In genomic region chr9:76394023-76394895, GRCh38 we compare ENCODE assay signal across 8 cellular contexts.
DNase-seq lines count a peak whose midpoint lies in the region; ATAC-seq lines count a peak whose summit lies in the region.

Gene RFK, minus strand, starts transcription at chr9:76394426. Its CDS starts 255 bp downstream, at chr9:76394171.

- peak within 1 kb of the TSS; percentile 90 for H3K4me3 Mint-ChIP-seq in central memory CD8-positive, alpha-beta T cell

- DNase-seq in AG08395 (ENCODE audit: low spot score), result peak; percentile 96
- peak; percentile 80 for DNase-seq in NCI-H2196 treated with DMSO at 0.1 percent for 48 hours (lab: John Stamatoyannopoulos, UW; ENCODE audit: unreplicated experiment)
- DNase-seq in activated CD4-positive, CD25-positive, alpha-beta regulatory T cell treated with anti-CD3 and anti-CD28 coated beads, Interleukin-2, amount 50 U/mL, for 16 hours (ENCODE audit: low read depth, low spot score), result peak; percentile 82
- peak; percentile 73 to 95 for DNase-seq in central memory CD8-positive, alpha-beta T cell (ENCODE audit: low spot score in 2 of 2)
- DNase-seq in islet precursor cell, result peak; percentile 98
- DNase-seq in stimulated activated CD4-positive, alpha-beta T cell treated with anti-CD3 and anti-CD28 coated beads, Interleukin-15, amount 100 ng/mL, for 1 hour (ENCODE audit: low read depth in 1 of 2, low spot score in 1 of 2), result peak; percentile 89 to 96

- H3K27ac Mint-ChIP-seq in central memory CD8-positive, alpha-beta T cell (ENCODE audit: low read depth), result peak within 1 kb of the TSS; percentile 94

- no peaks in the 10 kb centered on the region for H3K9me3 Mint-ChIP-seq in central memory CD8-positive, alpha-beta T cell

- peaks cover 22% of the 10 kb centered on the region for H3K4me1 Mint-ChIP-seq in central memory CD8-positive, alpha-beta T cell

- H3K27me3 Mint-ChIP-seq in central memory CD8-positive, alpha-beta T cell, result no peaks in the 10 kb centered on the region

- ATAC-seq in GM18868 (IDR thresholded peaks at IDR 0.05; ENCODE audit: unreplicated experiment), result peak; percentile 75
- ATAC-seq in HG03108 (IDR thresholded peaks at IDR 0.05; ENCODE audit: unreplicated experiment), result peak; percentile 62
- peak; percentile 85 for ATAC-seq in central memory CD8-positive, alpha-beta T cell (replicated peaks; ENCODE audit: extremely low read depth, poor library complexity, severe bottlenecking)

- peaks cover 6% of the 10 kb centered on the region for H3K36me3 Mint-ChIP-seq in central memory CD8-positive, alpha-beta T cell (ENCODE audit: insufficient read depth)

Comparison
In these comparisons a context has a peak if more than half of its experiments do, and no peak if none do; other contexts are left out.
1. Peak in every context shown above with its lines: DNase-seq and ATAC-seq.